1 cellular context compared by ENCODE assay signal in the genomic region with DNA sequence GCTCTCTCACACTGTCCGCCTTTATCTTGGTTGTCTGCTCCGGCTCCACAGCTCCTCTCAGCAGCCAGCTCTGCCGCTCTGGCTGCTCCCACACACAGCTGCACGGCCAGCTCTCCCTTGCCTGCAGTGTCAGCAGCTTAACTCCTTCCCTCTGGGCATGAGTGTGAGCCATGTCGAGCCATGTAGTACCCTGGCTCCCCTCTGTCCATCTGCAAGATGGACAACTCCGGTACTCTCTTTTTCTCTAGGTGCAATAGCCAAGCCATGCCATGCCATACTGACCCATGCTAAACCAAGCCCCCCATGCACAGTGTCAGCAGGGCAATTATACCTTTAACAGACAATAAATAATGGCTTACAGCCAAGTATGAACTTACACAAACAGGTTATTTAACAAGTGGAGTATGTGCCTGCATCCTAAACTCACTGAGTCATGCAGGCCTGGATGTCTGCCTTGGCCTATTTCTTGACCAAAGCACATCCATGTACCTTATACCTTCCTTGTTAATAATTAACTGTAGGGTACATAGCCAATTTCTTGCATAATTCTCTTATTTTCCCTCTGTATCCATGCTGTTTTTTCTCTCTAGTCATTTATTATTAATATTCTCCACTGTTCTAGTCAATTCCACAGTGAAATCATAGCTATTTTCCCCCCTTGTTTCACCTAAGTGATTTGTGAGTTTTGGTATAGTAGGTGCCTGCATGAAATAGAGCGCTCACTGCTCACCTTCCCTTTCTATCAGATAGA.
TF ChIP-seq lines count a peak whose summit lies in the region.

No MANE protein-coding gene starts in this region.

TF ChIP-seq in HepG2, 621 proteins besides CTCF, POLR2A, EP300 and RAD21 (continued from another document and continues in another):
- TF ChIP-seq, protein P1, sequence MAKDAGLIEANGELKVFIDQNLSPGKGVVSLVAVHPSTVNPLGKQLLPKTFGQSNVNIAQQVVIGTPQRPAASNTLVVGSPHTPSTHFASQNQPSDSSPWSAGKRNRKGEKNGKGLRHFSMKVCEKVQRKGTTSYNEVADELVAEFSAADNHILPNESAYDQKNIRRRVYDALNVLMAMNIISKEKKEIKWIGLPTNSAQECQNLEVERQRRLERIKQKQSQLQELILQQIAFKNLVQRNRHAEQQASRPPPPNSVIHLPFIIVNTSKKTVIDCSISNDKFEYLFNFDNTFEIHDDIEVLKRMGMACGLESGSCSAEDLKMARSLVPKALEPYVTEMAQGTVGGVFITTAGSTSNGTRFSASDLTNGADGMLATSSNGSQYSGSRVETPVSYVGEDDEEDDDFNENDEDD (CRISPR knock-in tag; IDR thresholded peaks at IDR 0.05; ENCODE audit: borderline replicate concordance), result no peak
- TF ChIP-seq CHCHD3 (CRISPR knock-in tag; IDR thresholded peaks at IDR 0.05) (no peak), SMAD1 (CRISPR knock-in tag; IDR thresholded peaks at IDR 0.05; ENCODE audit: borderline replicate concordance, low read depth) (no peak), MED8 (CRISPR knock-in tag; IDR thresholded peaks at IDR 0.05; ENCODE audit: insufficient replicate concordance) (no peak), DMAP1 (CRISPR knock-in tag; IDR thresholded peaks at IDR 0.05) (peak; percentile 53; the same call in 1 of the 2 replicates), ZNF546 (CRISPR knock-in tag; conservative IDR thresholded peaks at IDR 0.05) (no peak), PAF1 (CRISPR knock-in tag; IDR thresholded peaks at IDR 0.05) (no peak), ZNF788 (CRISPR knock-in tag; IDR thresholded peaks at IDR 0.05; ENCODE audit: borderline replicate concordance) (peak; percentile 70; the same call in 1 of the 2 replicates), RFX1 (IDR thresholded peaks at IDR 0.05) (no peak), THAP11 (CRISPR knock-in tag; IDR thresholded peaks at IDR 0.05) (peak; percentile 42), ARID2 (CRISPR knock-in tag; IDR thresholded peaks at IDR 0.05; ENCODE audit: borderline replicate concordance) (no peak), NFYB (CRISPR knock-in tag; IDR thresholded peaks at IDR 0.05) (no peak), SCMH1 (CRISPR knock-in tag; IDR thresholded peaks at IDR 0.05; ENCODE audit: borderline replicate concordance) (no peak), BRD4 (CRISPR knock-in tag; IDR thresholded peaks at IDR 0.05) (no peak), ZFP36L2 (CRISPR knock-in tag; IDR thresholded peaks at IDR 0.05) (no peak), ZNF24 (IDR thresholded peaks at IDR 0.05) (peak; percentile 12; the same call in 1 of the 2 replicates), RBAK (CRISPR knock-in tag; IDR thresholded peaks at IDR 0.05) (no peak), MLLT10 (CRISPR knock-in tag; IDR thresholded peaks at IDR 0.05) (no peak), ZNF562 (CRISPR knock-in tag; IDR thresholded peaks at IDR 0.05; ENCODE audit: borderline replicate concordance) (no peak), ISX (CRISPR knock-in tag; conservative IDR thresholded peaks at IDR 0.05) (no peak), HOXA7 (CRISPR knock-in tag; IDR thresholded peaks at IDR 0.05) (no peak), ATF7 (IDR thresholded peaks at IDR 0.05) (no peak), ATF7 (CRISPR knock-in tag; IDR thresholded peaks at IDR 0.05) (no peak), ARHGAP35 (CRISPR knock-in tag; IDR thresholded peaks at IDR 0.05; ENCODE audit: borderline replicate concordance) (no peak), JARID2 (CRISPR knock-in tag; IDR thresholded peaks at IDR 0.05; ENCODE audit: insufficient replicate concordance) (no peak), PHF8 (CRISPR knock-in tag; IDR thresholded peaks at IDR 0.05) (no peak), ZNF746 (CRISPR knock-in tag; IDR thresholded peaks at IDR 0.05) (no peak), KLF6 (CRISPR knock-in tag; IDR thresholded peaks at IDR 0.05) (0 out of 2 replicates have a peak, but pooled peaks have one; percentile 29), NFKB2 (CRISPR knock-in tag; IDR thresholded peaks at IDR 0.05; ENCODE audit: borderline replicate concordance) (no peak), ZNF766 (CRISPR knock-in tag; IDR thresholded peaks at IDR 0.05; ENCODE audit: borderline replicate concordance) (no peak), FLYWCH1 (CRISPR knock-in tag; IDR thresholded peaks at IDR 0.05) (no peak), ZNF343 (CRISPR knock-in tag; IDR thresholded peaks at IDR 0.05) (no peak), PCBP1 (IDR thresholded peaks at IDR 0.05; ENCODE audit: borderline replicate concordance, low read depth, low read length) (no peak), U2AF2 (IDR thresholded peaks at IDR 0.05; ENCODE audit: low read depth, low read length) (no peak), ZNF777 (CRISPR knock-in tag; IDR thresholded peaks at IDR 0.05) (no peak), ELF4 (CRISPR knock-in tag; IDR thresholded peaks at IDR 0.05; ENCODE audit: borderline replicate concordance) (no peak), ZNF737 (CRISPR knock-in tag; IDR thresholded peaks at IDR 0.05; ENCODE audit: borderline replicate concordance) (no peak), SNAPC2 (CRISPR knock-in tag; IDR thresholded peaks at IDR 0.05) (no peak), FOSL2 (CRISPR knock-in tag; IDR thresholded peaks at IDR 0.05) (peak; percentile 96), ZNF615 (CRISPR knock-in tag; IDR thresholded peaks at IDR 0.05; ENCODE audit: borderline replicate concordance) (no peak), ZNF607 (CRISPR knock-in tag; IDR thresholded peaks at IDR 0.05; ENCODE audit: borderline replicate concordance) (no peak), KMT2B (CRISPR knock-in tag; IDR thresholded peaks at IDR 0.05) (no peak), ZNF605 (CRISPR knock-in tag; IDR thresholded peaks at IDR 0.05) (peak; percentile 44; the same call in 1 of the 2 replicates), PITX1 (CRISPR knock-in tag; IDR thresholded peaks at IDR 0.05) (peak; percentile 79), ATF7-NPFF (CRISPR knock-in tag; IDR thresholded peaks at IDR 0.05; ENCODE audit: low read depth) (no peak), ZNF430 (CRISPR knock-in tag; IDR thresholded peaks at IDR 0.05) (no peak), CCAR2 (optimal IDR thresholded peaks at IDR 0.05; ENCODE audit: low read depth, low read length) (no peak), ZBTB3 (CRISPR knock-in tag; IDR thresholded peaks at IDR 0.05; ENCODE audit: borderline replicate concordance, low read depth) (no peak), ZNF878 (CRISPR knock-in tag; IDR thresholded peaks at IDR 0.05) (peak; percentile 22; the same call in 1 of the 2 replicates), ZMAT3 (CRISPR knock-in tag; conservative IDR thresholded peaks at IDR 0.05) (no peak), ZNF589 (CRISPR knock-in tag; conservative IDR thresholded peaks at IDR 0.05) (no peak), ETV5 (CRISPR knock-in tag; IDR thresholded peaks at IDR 0.05; ENCODE audit: borderline replicate concordance) (peak; percentile 76; the same call in 1 of the 2 replicates), KLF16 (CRISPR knock-in tag; IDR thresholded peaks at IDR 0.05) (peak in 1 of 2 experiments; percentile 50; a peak in 1 of 4 replicates), SIN3B (IDR thresholded peaks at IDR 0.05; ENCODE audit: low read length) (no peak), ZNF138 (CRISPR knock-in tag; IDR thresholded peaks at IDR 0.05; ENCODE audit: low read depth) (no peak), REL (CRISPR knock-in tag; conservative IDR thresholded peaks at IDR 0.05) (no peak), SALL2 (CRISPR knock-in tag; IDR thresholded peaks at IDR 0.05) (no peak), NCOR1 (IDR thresholded peaks at IDR 0.05; ENCODE audit: borderline replicate concordance, low read length) (peak; percentile 47; the same call in 1 of the 2 replicates), GFI1 (CRISPR knock-in tag; IDR thresholded peaks at IDR 0.05; ENCODE audit: borderline replicate concordance) (no peak), IRX3 (CRISPR knock-in tag; IDR thresholded peaks at IDR 0.05; ENCODE audit: borderline replicate concordance, low read depth) (no peak), ZFP37 (CRISPR knock-in tag; IDR thresholded peaks at IDR 0.05; ENCODE audit: borderline replicate concordance) (no peak), GLI4 (CRISPR knock-in tag; IDR thresholded peaks at IDR 0.05; ENCODE audit: borderline replicate concordance) (no peak), EZH2 (conservative IDR thresholded peaks at IDR 0.05; ENCODE audit: low read depth, low read length) (no peak), ZNF557 (CRISPR knock-in tag; IDR thresholded peaks at IDR 0.05) (no peak)
- TF ChIP-seq, protein P2, sequence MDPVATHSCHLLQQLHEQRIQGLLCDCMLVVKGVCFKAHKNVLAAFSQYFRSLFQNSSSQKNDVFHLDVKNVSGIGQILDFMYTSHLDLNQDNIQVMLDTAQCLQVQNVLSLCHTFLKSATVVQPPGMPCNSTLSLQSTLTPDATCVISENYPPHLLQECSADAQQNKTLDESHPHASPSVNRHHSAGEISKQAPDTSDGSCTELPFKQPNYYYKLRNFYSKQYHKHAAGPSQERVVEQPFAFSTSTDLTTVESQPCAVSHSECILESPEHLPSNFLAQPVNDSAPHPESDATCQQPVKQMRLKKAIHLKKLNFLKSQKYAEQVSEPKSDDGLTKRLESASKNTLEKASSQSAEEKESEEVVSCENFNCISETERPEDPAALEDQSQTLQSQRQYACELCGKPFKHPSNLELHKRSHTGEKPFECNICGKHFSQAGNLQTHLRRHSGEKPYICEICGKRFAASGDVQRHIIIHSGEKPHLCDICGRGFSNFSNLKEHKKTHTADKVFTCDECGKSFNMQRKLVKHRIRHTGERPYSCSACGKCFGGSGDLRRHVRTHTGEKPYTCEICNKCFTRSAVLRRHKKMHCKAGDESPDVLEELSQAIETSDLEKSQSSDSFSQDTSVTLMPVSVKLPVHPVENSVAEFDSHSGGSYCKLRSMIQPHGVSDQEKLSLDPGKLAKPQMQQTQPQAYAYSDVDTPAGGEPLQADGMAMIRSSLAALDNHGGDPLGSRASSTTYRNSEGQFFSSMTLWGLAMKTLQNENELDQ (CRISPR knock-in tag; IDR thresholded peaks at IDR 0.05; ENCODE audit: borderline replicate concordance), result no peak
- TF ChIP-seq, protein P3, sequence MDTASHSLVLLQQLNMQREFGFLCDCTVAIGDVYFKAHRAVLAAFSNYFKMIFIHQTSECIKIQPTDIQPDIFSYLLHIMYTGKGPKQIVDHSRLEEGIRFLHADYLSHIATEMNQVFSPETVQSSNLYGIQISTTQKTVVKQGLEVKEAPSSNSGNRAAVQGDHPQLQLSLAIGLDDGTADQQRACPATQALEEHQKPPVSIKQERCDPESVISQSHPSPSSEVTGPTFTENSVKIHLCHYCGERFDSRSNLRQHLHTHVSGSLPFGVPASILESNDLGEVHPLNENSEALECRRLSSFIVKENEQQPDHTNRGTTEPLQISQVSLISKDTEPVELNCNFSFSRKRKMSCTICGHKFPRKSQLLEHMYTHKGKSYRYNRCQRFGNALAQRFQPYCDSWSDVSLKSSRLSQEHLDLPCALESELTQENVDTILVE (CRISPR knock-in tag; IDR thresholded peaks at IDR 0.05), result no peak
- TF ChIP-seq, protein P4, sequence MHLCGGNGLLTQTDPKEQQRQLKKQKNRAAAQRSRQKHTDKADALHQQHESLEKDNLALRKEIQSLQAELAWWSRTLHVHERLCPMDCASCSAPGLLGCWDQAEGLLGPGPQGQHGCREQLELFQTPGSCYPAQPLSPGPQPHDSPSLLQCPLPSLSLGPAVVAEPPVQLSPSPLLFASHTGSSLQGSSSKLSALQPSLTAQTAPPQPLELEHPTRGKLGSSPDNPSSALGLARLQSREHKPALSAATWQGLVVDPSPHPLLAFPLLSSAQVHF (CRISPR knock-in tag; IDR thresholded peaks at IDR 0.05), result no peak
- TF ChIP-seq, protein P5, sequence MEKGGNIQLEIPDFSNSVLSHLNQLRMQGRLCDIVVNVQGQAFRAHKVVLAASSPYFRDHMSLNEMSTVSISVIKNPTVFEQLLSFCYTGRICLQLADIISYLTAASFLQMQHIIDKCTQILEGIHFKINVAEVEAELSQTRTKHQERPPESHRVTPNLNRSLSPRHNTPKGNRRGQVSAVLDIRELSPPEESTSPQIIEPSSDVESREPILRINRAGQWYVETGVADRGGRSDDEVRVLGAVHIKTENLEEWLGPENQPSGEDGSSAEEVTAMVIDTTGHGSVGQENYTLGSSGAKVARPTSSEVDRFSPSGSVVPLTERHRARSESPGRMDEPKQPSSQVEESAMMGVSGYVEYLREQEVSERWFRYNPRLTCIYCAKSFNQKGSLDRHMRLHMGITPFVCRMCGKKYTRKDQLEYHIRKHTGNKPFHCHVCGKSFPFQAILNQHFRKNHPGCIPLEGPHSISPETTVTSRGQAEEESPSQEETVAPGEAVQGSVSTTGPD (CRISPR knock-in tag; IDR thresholded peaks at IDR 0.05), result 0 out of 2 replicates have a peak, but pooled peaks have one; percentile 22
- TF ChIP-seq, protein P6, sequence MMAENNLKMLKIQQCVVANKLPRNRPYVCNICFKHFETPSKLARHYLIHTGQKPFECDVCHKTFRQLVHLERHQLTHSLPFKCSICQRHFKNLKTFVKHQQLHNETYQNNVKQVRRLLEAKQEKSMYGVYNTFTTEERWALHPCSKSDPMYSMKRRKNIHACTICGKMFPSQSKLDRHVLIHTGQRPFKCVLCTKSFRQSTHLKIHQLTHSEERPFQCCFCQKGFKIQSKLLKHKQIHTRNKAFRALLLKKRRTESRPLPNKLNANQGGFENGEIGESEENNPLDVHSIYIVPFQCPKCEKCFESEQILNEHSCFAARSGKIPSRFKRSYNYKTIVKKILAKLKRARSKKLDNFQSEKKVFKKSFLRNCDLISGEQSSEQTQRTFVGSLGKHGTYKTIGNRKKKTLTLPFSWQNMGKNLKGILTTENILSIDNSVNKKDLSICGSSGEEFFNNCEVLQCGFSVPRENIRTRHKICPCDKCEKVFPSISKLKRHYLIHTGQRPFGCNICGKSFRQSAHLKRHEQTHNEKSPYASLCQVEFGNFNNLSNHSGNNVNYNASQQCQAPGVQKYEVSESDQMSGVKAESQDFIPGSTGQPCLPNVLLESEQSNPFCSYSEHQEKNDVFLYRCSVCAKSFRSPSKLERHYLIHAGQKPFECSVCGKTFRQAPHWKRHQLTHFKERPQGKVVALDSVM (CRISPR knock-in tag; IDR thresholded peaks at IDR 0.05), result no peak
- TF ChIP-seq, protein P7, sequence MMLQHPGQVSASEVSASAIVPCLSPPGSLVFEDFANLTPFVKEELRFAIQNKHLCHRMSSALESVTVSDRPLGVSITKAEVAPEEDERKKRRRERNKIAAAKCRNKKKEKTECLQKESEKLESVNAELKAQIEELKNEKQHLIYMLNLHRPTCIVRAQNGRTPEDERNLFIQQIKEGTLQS (CRISPR knock-in tag; IDR thresholded peaks at IDR 0.05), result peak; percentile 28; the same call in 1 of the 2 replicates
- TF ChIP-seq, protein P8, sequence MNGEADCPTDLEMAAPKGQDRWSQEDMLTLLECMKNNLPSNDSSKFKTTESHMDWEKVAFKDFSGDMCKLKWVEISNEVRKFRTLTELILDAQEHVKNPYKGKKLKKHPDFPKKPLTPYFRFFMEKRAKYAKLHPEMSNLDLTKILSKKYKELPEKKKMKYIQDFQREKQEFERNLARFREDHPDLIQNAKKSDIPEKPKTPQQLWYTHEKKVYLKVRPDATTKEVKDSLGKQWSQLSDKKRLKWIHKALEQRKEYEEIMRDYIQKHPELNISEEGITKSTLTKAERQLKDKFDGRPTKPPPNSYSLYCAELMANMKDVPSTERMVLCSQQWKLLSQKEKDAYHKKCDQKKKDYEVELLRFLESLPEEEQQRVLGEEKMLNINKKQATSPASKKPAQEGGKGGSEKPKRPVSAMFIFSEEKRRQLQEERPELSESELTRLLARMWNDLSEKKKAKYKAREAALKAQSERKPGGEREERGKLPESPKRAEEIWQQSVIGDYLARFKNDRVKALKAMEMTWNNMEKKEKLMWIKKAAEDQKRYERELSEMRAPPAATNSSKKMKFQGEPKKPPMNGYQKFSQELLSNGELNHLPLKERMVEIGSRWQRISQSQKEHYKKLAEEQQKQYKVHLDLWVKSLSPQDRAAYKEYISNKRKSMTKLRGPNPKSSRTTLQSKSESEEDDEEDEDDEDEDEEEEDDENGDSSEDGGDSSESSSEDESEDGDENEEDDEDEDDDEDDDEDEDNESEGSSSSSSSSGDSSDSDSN (CRISPR knock-in tag; IDR thresholded peaks at IDR 0.05), result no peak
